Comparison of ENCODE assay signal across 8 cellular contexts in the genomic region with DNA sequence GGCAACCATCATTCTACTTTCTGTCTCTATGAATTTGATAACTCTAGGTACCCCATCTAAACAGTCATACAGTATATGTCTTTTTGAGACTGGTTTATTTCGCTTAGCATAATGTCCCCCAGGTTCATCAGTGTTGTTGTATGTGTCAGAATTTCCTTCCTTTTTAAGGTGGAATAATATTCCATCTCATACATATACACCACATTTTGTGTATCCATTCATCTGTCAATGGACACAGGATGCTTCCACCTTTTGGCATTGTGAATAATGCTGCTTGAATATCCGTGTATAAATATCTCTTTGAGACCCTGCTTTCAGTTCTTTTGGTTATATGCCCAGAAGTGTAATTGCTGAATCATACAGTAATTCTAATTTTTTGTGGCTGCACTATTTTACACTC.
"Had no signal": no experiment of that assay in that cellular context is flagged by ENCODE, and none has a peak within 500 bp of the region (broad histone marks: within the 10 kb centered on the region; RNA-seq: fewer than 3 reads in every experiment).

No MANE protein-coding gene starts in this region.

- H3K9me3 ChIP-seq: HAP-1 had no signal

- DNase-seq: GM23248, GOT3, H7, HFFc6 had no signal

- H3K4me3 ChIP-seq: GM23248, HAP-1 had no signal

- ATAC-seq: HCT116, HepG2 had no signal

- FAIRE-seq: HepG2 had no signal

- H3K9ac ChIP-seq: GM23248 had no signal

- H3K4me1 ChIP-seq: HAP-1 had no signal

- H3K36me3 ChIP-seq: HAP-1 had no signal

- H2AFZ ChIP-seq: GM23248 had no signal

- H3K27ac ChIP-seq: GM23248, HL-60 had no signal
